1 cellular context compared by ENCODE assay signal in genomic region chr3:187748050-187748481, GRCh38.
TF ChIP-seq lines count a peak whose summit lies in the region.

No MANE protein-coding gene starts in this region.

TF ChIP-seq in HepG2, 621 proteins besides CTCF, POLR2A, EP300 and RAD21 (continued from another document and continues in another):
- TF ChIP-seq ZNF280D (CRISPR knock-in tag; IDR thresholded peaks at IDR 0.05) (no peak), ZNF710 (CRISPR knock-in tag; IDR thresholded peaks at IDR 0.05; ENCODE audit: borderline replicate concordance) (0 out of 2 replicates have a peak, but pooled peaks have one; percentile 19), ZSCAN31 (CRISPR knock-in tag; IDR thresholded peaks at IDR 0.05; ENCODE audit: low read depth) (no peak), RARA (CRISPR knock-in tag; IDR thresholded peaks at IDR 0.05) (peak; percentile 34; the same call in 1 of the 2 replicates), GLI4 (CRISPR knock-in tag; IDR thresholded peaks at IDR 0.05; ENCODE audit: borderline replicate concordance) (no peak), ZSCAN29 (CRISPR knock-in tag; conservative IDR thresholded peaks at IDR 0.05) (no peak), TRIM22 (IDR thresholded peaks at IDR 0.05) (no peak), NFKB2 (CRISPR knock-in tag; IDR thresholded peaks at IDR 0.05; ENCODE audit: borderline replicate concordance) (no peak), THAP7 (CRISPR knock-in tag; IDR thresholded peaks at IDR 0.05) (no peak), ZNF138 (CRISPR knock-in tag; IDR thresholded peaks at IDR 0.05; ENCODE audit: low read depth) (no peak), MATR3 (CRISPR knock-in tag; IDR thresholded peaks at IDR 0.05) (no peak), ZNF256 (CRISPR knock-in tag; conservative IDR thresholded peaks at IDR 0.05) (no peak), MBD4 (IDR thresholded peaks at IDR 0.05; ENCODE audit: borderline replicate concordance, low read length) (no peak), ZKSCAN1 (IDR thresholded peaks at IDR 0.05; ENCODE audit: low read length) (no peak), MIXL1 (CRISPR knock-in tag; IDR thresholded peaks at IDR 0.05) (peak; percentile 57; the same call in 1 of the 2 replicates), HNRNPUL1 (IDR thresholded peaks at IDR 0.05; ENCODE audit: low read depth, low read length) (no peak), ZNF749 (CRISPR knock-in tag; IDR thresholded peaks at IDR 0.05; ENCODE audit: borderline replicate concordance) (no peak; the same call in 1 of the 2 replicates), ZNF17 (CRISPR knock-in tag; IDR thresholded peaks at IDR 0.05) (no peak), EHMT2 (IDR thresholded peaks at IDR 0.05; ENCODE audit: borderline replicate concordance, low read depth, low read length) (no peak), ELK4 (CRISPR knock-in tag; IDR thresholded peaks at IDR 0.05; ENCODE audit: borderline replicate concordance) (no peak), GMEB1 (CRISPR knock-in tag; IDR thresholded peaks at IDR 0.05; ENCODE audit: borderline replicate concordance) (no peak), MYPOP (CRISPR knock-in tag; IDR thresholded peaks at IDR 0.05) (no peak), IKZF4 (CRISPR knock-in tag; IDR thresholded peaks at IDR 0.05; ENCODE audit: borderline replicate concordance, low read depth, not compliant biosample characterization) (no peak), SNAI1 (CRISPR knock-in tag; IDR thresholded peaks at IDR 0.05; ENCODE audit: borderline replicate concordance) (no peak), SYNCRIP (IDR thresholded peaks at IDR 0.05; ENCODE audit: insufficient read depth, low read depth, low read length) (no peak), ZNF761 (CRISPR knock-in tag; conservative IDR thresholded peaks at IDR 0.05) (no peak), ZKSCAN5 (CRISPR knock-in tag; IDR thresholded peaks at IDR 0.05) (no peak), POLR2G (IDR thresholded peaks at IDR 0.05; ENCODE audit: low read depth, low read length) (no peak), PBX2 (CRISPR knock-in tag; IDR thresholded peaks at IDR 0.05) (no peak), ZBTB8A (CRISPR knock-in tag; IDR thresholded peaks at IDR 0.05; ENCODE audit: borderline replicate concordance, low read depth) (no peak), BORCS8-MEF2B (CRISPR knock-in tag; IDR thresholded peaks at IDR 0.05) (no peak), ZNF124 (CRISPR knock-in tag; IDR thresholded peaks at IDR 0.05) (no peak), ZNF704 (CRISPR knock-in tag; IDR thresholded peaks at IDR 0.05; ENCODE audit: borderline replicate concordance) (no peak), IRF1 (CRISPR knock-in tag; IDR thresholded peaks at IDR 0.05; ENCODE audit: low read depth) (no peak), ETV5 (CRISPR knock-in tag; IDR thresholded peaks at IDR 0.05; ENCODE audit: borderline replicate concordance) (peak; percentile 17; the same call in 1 of the 2 replicates), SNAPC4 (CRISPR knock-in tag; IDR thresholded peaks at IDR 0.05) (no peak), DRAP1 (CRISPR knock-in tag; IDR thresholded peaks at IDR 0.05) (no peak), DNMT3B (CRISPR knock-in tag; conservative IDR thresholded peaks at IDR 0.05) (no peak)
